In the genomic region with DNA sequence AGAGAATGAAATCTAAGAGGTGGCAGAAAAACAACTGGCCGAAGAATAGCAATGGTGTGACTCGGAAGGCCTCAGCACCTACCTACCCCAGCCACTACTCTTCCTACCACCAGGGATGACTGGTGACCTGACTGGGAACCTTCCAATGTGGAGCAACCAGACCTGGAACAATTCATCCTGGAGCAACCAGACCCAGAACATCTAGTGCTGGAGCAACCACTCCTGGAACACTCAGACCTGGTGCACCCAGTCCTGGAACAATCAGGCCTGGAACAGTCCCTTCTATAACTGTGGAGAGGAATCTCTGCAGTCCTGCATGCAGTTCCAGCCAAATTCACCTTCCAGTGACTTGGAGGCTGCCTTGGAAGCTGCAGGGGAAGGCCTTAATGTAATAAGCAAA, we compare ENCODE assay signal across 1 cellular context. TPM values are rescaled to one million over a fixed set of nuclear protein-coding genes. Genes with fewer than 3 reads are reported as not detected.
"Had no signal": no experiment of that assay in that cellular context is flagged by ENCODE, and none has a peak within 500 bp of the region (broad histone marks: within the 10 kb centered on the region; RNA-seq: fewer than 3 reads in every experiment).

No MANE protein-coding gene starts in this region.

RNA-seq across cellular contexts. Expression of gene CHN2, which starts 18.2 kb away (rescaled TPM):
- total RNA-seq: mammary epithelial cell had no signal
